Comparison of ENCODE assay signal across 8 cellular contexts in genomic region chr12:71746983-71747611, GRCh38. TPM values are rescaled to one million over a fixed set of nuclear protein-coding genes. Genes with fewer than 3 reads are reported as not detected.
DNase-seq lines count a peak whose midpoint lies in the region; ATAC-seq and TF ChIP-seq lines count a peak whose summit lies in the region.

No MANE protein-coding gene starts in this region.

- peaks cover 48% of the 10 kb centered on the region for H3K27me3 Mint-ChIP-seq in activated CD4-positive, alpha-beta memory T cell treated with anti-CD3 and anti-CD28 coated beads, Interleukin-2, amount 10 ng/mL, durations not matched to agents 7 days and 5 days
- H3K27me3 Mint-ChIP-seq in naive B cell: peaks cover 16 to 29% (median 29%) of the 10 kb centered on the region in 3 donors

- no peak overlapping the region for H3K4me3 Mint-ChIP-seq in activated CD4-positive, alpha-beta memory T cell treated with anti-CD3 and anti-CD28 coated beads, Interleukin-2, amount 10 ng/mL, durations not matched to agents 7 days and 5 days
- H3K4me3 Mint-ChIP-seq in naive B cell: no peak overlapping the region

- no peak overlapping the region for H3K27ac ChIP-seq in tibial nerve

- peak; percentile 90 for ATAC-seq in GM19463 (IDR thresholded peaks at IDR 0.05; ENCODE audit: unreplicated experiment)
- peak; percentile 57 for ATAC-seq in HG03457 (IDR thresholded peaks at IDR 0.05; ENCODE audit: unreplicated experiment)
- ATAC-seq in naive B cell (ENCODE audit: low read depth in 2 of 2): peak; percentile 86 to 95

- no peaks in the 10 kb centered on the region for H3K36me3 ChIP-seq in tibial nerve

- TF ChIP-seq CTCF in epithelial cell of esophagus (IDR thresholded peaks at IDR 0.05; ENCODE audit: insufficient read depth, low read depth, low read length, missing control alignments): peak; percentile 79
- TF ChIP-seq CTCF in tibial nerve (IDR thresholded peaks at IDR 0.05): peak; percentile 62 to 81 (median 73)

- no peak for TF ChIP-seq POLR2A in tibial nerve (IDR thresholded peaks at IDR 0.05)

- CTCF ChIA-PET in activated CD4-positive, alpha-beta memory T cell treated with anti-CD3 and anti-CD28 coated beads, Interleukin-2, amount 10 ng/mL, durations not matched to agents 7 days and 5 days (lab: Charles Lee): interaction anchor here (0.6 to 4.2 kb wide), 47 partner anchors 9 to 1790 kb away, joined by 3 to 60 read pairs (median 4); partner anchors contain the start of genes RAB21, THAP2, TMEM19 and ZFC3H1

- H3K9me3 Mint-ChIP-seq in activated CD4-positive, alpha-beta memory T cell treated with anti-CD3 and anti-CD28 coated beads, Interleukin-2, amount 10 ng/mL, durations not matched to agents 7 days and 5 days: no peaks in the 10 kb centered on the region
- no peaks in the 10 kb centered on the region for H3K9me3 Mint-ChIP-seq in naive B cell

- peaks cover 0 to 10% (median 0%) of the 10 kb centered on the region in 4 donors for H3K4me1 ChIP-seq in tibial nerve

- no peak overlapping the region for H3K27ac Mint-ChIP-seq in activated CD4-positive, alpha-beta memory T cell treated with anti-CD3 and anti-CD28 coated beads, Interleukin-2, amount 10 ng/mL, durations not matched to agents 7 days and 5 days
- peak overlapping the region in 1 of 6 donors; percentile 25 for H3K27ac Mint-ChIP-seq in naive B cell

- TF ChIP-seq EP300 in tibial nerve (IDR thresholded peaks at IDR 0.05): no peak

- no peak overlapping the region for H3K4me3 ChIP-seq in epithelial cell of esophagus (ENCODE audit: low read length)
- no peak overlapping the region for H3K4me3 ChIP-seq in tibial nerve

- H3K9me3 ChIP-seq in tibial nerve: no peaks in the 10 kb centered on the region

- POLR2A ChIA-PET in activated CD4-positive, alpha-beta memory T cell treated with anti-CD3 and anti-CD28 coated beads, Interleukin-2, amount 10 ng/mL, durations not matched to agents 7 days and 5 days (lab: Charles Lee): interaction anchor here (0.9 to 2.9 kb wide), 4 partner anchors 9 to 84 kb away, joined by 4 to 18 read pairs (median 6); partner anchors contain the start of genes THAP2, TMEM19 and ZFC3H1

- DNase-seq in DMS153 treated with DMSO at 0.1 percent for 48 hours (lab: John Stamatoyannopoulos, UW; ENCODE audit: unreplicated experiment) (peak; percentile 18), NCI-H748 treated with DMSO at 0.1 percent for 48 hours (lab: John Stamatoyannopoulos, UW) (peak; percentile 67), epithelial cell of esophagus (ENCODE audit: low read depth) (peak; percentile 80), naive B cell (peak; percentile 57), tibial nerve (ENCODE audit: low spot score in 2 of 2) (peak in 1 of 2 donors; percentile 11)
- DNase-seq in activated CD4-positive, alpha-beta memory T cell treated with anti-CD3 and anti-CD28 coated beads, Interleukin-2, amount 10 ng/mL, durations not matched to agents 7 days and 5 days: peak; percentile 48

- H3K4me1 Mint-ChIP-seq in activated CD4-positive, alpha-beta memory T cell treated with anti-CD3 and anti-CD28 coated beads, Interleukin-2, amount 10 ng/mL, durations not matched to agents 7 days and 5 days: no peaks in the 10 kb centered on the region
- no peaks in the 10 kb centered on the region for H3K4me1 Mint-ChIP-seq in naive B cell

- 42% methylated on average over 4 of the region's 4 CpGs for WGBS in tibial nerve, 2 donors

- H3K36me3 Mint-ChIP-seq in activated CD4-positive, alpha-beta memory T cell treated with anti-CD3 and anti-CD28 coated beads, Interleukin-2, amount 10 ng/mL, durations not matched to agents 7 days and 5 days (ENCODE audit: low read depth): no peaks in the 10 kb centered on the region
- H3K36me3 Mint-ChIP-seq in naive B cell: no peaks in the 10 kb centered on the region

- H3K27me3 ChIP-seq in tibial nerve: no peaks in the 10 kb centered on the region

RNA-seq across cellular contexts. Expression of gene RAB21, which starts 7.6 kb away (rescaled TPM):
- 10 to 100 TPM; 65.0 to 67.3 TPM for total RNA-seq in activated CD4-positive, alpha-beta memory T cell treated with anti-CD3 and anti-CD28 coated beads, Interleukin-2, amount 10 ng/mL, durations not matched to agents 7 days and 5 days
- polyA plus RNA-seq in naive B cell (ENCODE audit: low read depth in 6 of 6): 10 to 100 TPM; 33.1 to 61.4 (median 37.1) TPM
- total RNA-seq in tibial nerve: 10 to 100 TPM; 12.6 to 25.7 (median 19.9) TPM
